Comparison of ENCODE assay signal across 1 cellular context in the genomic region with DNA sequence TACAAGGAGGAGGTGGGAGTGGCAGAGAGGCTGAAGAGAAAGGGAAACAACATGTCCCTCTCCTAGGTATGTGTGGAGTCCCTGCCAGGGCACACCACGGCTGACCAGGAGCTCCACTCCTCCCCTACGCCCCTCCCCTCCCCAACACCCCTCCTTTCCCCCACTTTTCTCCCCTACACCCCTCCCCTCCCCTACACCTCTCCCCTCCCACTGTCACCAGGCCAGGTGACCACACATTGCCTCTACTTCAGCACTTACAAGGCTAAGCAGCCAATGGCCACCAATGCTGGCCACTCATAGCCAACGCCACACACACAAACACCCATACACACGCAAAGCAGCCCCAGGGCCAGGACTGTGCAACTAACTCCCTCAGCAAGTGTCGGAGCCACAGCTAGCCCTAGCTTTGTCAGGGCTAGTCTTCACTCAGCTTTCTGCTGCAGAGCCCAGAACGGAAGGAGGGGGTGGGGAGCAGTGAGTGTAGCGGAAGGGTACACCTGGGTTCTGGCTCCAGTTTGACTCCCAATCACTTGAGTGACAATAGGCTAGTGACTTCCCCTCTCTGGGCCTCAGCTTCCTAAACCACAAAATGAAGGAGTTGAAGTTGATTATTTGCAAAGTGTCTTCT.
TF ChIP-seq lines count a peak whose summit lies in the region.

No MANE protein-coding gene starts in this region.

TF ChIP-seq in K562, 482 proteins besides CTCF, POLR2A, EP300 and RAD21:
- TF ChIP-seq SPI1 (IDR thresholded peaks at IDR 0.05; ENCODE audit: borderline replicate concordance, low read depth, low read length) (peak; percentile 35; the same call in 1 of the 2 replicates), MAX (CRISPR knock-in tag; IDR thresholded peaks at IDR 0.05) (0 out of 2 replicates have a peak, but pooled peaks have one; percentile 14), PKNOX1 (IDR thresholded peaks at IDR 0.05) (peak; percentile 32; the same call in 1 of the 2 replicates), POLR2AphosphoS5 (IDR thresholded peaks at IDR 0.05; ENCODE audit: control insufficient read depth, insufficient read depth, low read depth, low read length) (no peak), NFYB (IDR thresholded peaks at IDR 0.05; ENCODE audit: extremely low read depth, insufficient read length) (no peak), DMBX1 (CRISPR knock-in tag; IDR thresholded peaks at IDR 0.05; ENCODE audit: borderline replicate concordance) (no peak)
